15 cellular contexts compared by ENCODE assay signal in genomic region chr4:177937051-177937450, GRCh38.
DNase-seq lines count a peak whose midpoint lies in the region; ATAC-seq and TF ChIP-seq lines count a peak whose summit lies in the region.
"Had no signal": no experiment of that assay in that cellular context is flagged by ENCODE, and none has a peak within 500 bp of the region (broad histone marks: within the 10 kb centered on the region; RNA-seq: fewer than 3 reads in every experiment).

No MANE protein-coding gene starts in this region.

- no peaks in the 10 kb centered on the region for H3K27me3 ChIP-seq in body of pancreas
- H3K27me3 ChIP-seq in H9 (ENCODE audit: insufficient read depth, low read length), result no peaks in the 10 kb centered on the region
- no peaks in the 10 kb centered on the region for H3K27me3 ChIP-seq in right lobe of liver

- H3K23ac ChIP-seq in H9 (ENCODE audit: insufficient read length, low read depth, low read length), result no peak overlapping the region

- CTCF ChIA-PET in Calu3 (lab: Charles Lee), result no interaction called here

- intact Hi-C loops in Calu3 (cut with micrococcal nuclease; ENCODE audit: unreplicated experiment), result no loop called here
- intact Hi-C loops in body of pancreas (cut with DNase I), result no loop called here
- intact Hi-C loops in left cardiac atrium (cut with DNase I), result no loop called here
- intact Hi-C loops in right lobe of liver (cut with DNase I), result no loop called here

- H3K27ac Mint-ChIP-seq in Calu3 (ENCODE audit: unreplicated experiment) (peak overlapping the region; percentile 73), H9 (no peak overlapping the region)
- H3K27ac Mint-ChIP-seq: B cell; CD4-positive, alpha-beta T cell; IgD-negative memory B cell had no signal

- H4K91ac ChIP-seq in H9 (ENCODE audit: insufficient read length, low read depth, low read length), result no peak overlapping the region

- H3K4me3 ChIP-seq in body of pancreas (no peak overlapping the region), right lobe of liver (no peak overlapping the region)

- DNase-seq in Calu3 (peak; percentile 25), body of pancreas (peak in 2 of 4 donors; percentile 3 to 7), left kidney (ENCODE audit: low read depth, low spot score) (peak; percentile 33), H9 (no peak), left cardiac atrium (no peak), right lobe of liver (no peak), iPS-NIHi7 (ENCODE audit: extremely low spot score) (no peak)
- DNase-seq: C1 segment of cervical spinal cord; CD4-positive, alpha-beta T cell; DMS153; DMS79 treated with DMSO at 0.1 percent for 48 hours; EL; KG1 had no signal

- TF ChIP-seq CTCF in Calu3 (IDR thresholded peaks at IDR 0.05; ENCODE audit: unreplicated experiment) (no peak), body of pancreas (IDR thresholded peaks at IDR 0.05) (no peak), H9 (conservative IDR thresholded peaks at IDR 0.05) (no peak), right lobe of liver (IDR thresholded peaks at IDR 0.05) (no peak)

- no peak overlapping the region for H4K5ac ChIP-seq in H9 (ENCODE audit: insufficient read length, low read depth, low read length)

- H3K4me1 ChIP-seq in body of pancreas (peaks cover 6% of the 10 kb centered on the region), H9 (ENCODE audit: insufficient read depth, low read length) (no peaks in the 10 kb centered on the region), right lobe of liver (no peaks in the 10 kb centered on the region)

- no peak overlapping the region for H3K4ac ChIP-seq in H9 (ENCODE audit: low read depth, low read length)

- H2BK20ac ChIP-seq in H9 (ENCODE audit: low read depth, low read length, poor library complexity, severe bottlenecking), result no peak overlapping the region

- TF ChIP-seq POLR2A in body of pancreas (IDR thresholded peaks at IDR 0.05), result no peak
- TF ChIP-seq POLR2A in right lobe of liver (IDR thresholded peaks at IDR 0.05), result no peak

- H3K79me1 ChIP-seq in H9 (ENCODE audit: insufficient read depth, low read depth, low read length, poor library complexity, severe bottlenecking), result no peaks in the 10 kb centered on the region

- no peaks in the 10 kb centered on the region for H3K23me2 ChIP-seq in H9 (ENCODE audit: insufficient read length, low read depth, low read length, poor library complexity, severe bottlenecking)

- H2BK12ac ChIP-seq in H9 (ENCODE audit: insufficient read length, low read depth, low read length), result no peak overlapping the region

- 32 to 39% methylated on average over 5 of the region's 5 CpGs for WGBS in body of pancreas, 2 donors
- WGBS in H9 (ENCODE audit: extremely low coverage, insufficient read length, low lambda C conversion rate), result no CpG with 5 or more reads among the region's 5 CpGs
- 62% methylated on average over 5 of the region's 5 CpGs for WGBS in right lobe of liver (ENCODE audit: insufficient coverage, low coverage, low lambda C conversion rate, missing lambda C conversion rate)

- H2AK5ac ChIP-seq in H9 (ENCODE audit: insufficient read length, low read length), result no peak overlapping the region

- H3K4me1 Mint-ChIP-seq in Calu3 (ENCODE audit: low read depth, unreplicated experiment), result peaks cover 14% of the 10 kb centered on the region
- no peaks in the 10 kb centered on the region for H3K4me1 Mint-ChIP-seq in H9
- H3K4me1 Mint-ChIP-seq: B cell, IgD-negative memory B cell had no signal

- no peaks in the 10 kb centered on the region for H3K36me3 Mint-ChIP-seq in Calu3 (ENCODE audit: insufficient read depth, unreplicated experiment)
- peaks cover 0 to 11% (median 3%) of the 10 kb centered on the region in 3 experiments; a peak in 3 of 7 replicates for H3K36me3 Mint-ChIP-seq in H9 (ENCODE audit: insufficient read depth in 1 of 3, low read depth in 3 of 3)
- H3K36me3 Mint-ChIP-seq: IgD-negative memory B cell had no signal

- H2BK5ac ChIP-seq in H9 (ENCODE audit: insufficient read length, low read length), result no peak overlapping the region

- H3K14ac ChIP-seq in H9 (ENCODE audit: insufficient read depth, low read length), result no peak overlapping the region

- H3K36me3 ChIP-seq in body of pancreas (replicated peaks in 1 of 2; ENCODE audit: insufficient read depth in 1 of 2, low read depth in 2 of 2) (no peaks in the 10 kb centered on the region), right lobe of liver (no peaks in the 10 kb centered on the region)

- H3K79me2 ChIP-seq in H9 (ENCODE audit: insufficient read depth, low read length), result no peaks in the 10 kb centered on the region

- no peak overlapping the region for H3K18ac ChIP-seq in H9 (ENCODE audit: insufficient read length, low read depth, low read length)

- H3K4me2 ChIP-seq in H9 (ENCODE audit: insufficient read depth, insufficient read length, low read length), result no peak overlapping the region

- H3K4me3 Mint-ChIP-seq in Calu3 (ENCODE audit: low read depth, unreplicated experiment), result peak overlapping the region; percentile 23
- no peak overlapping the region for H3K4me3 Mint-ChIP-seq in H9
- H3K4me3 Mint-ChIP-seq: B cell; CD4-positive, alpha-beta T cell; IgD-negative memory B cell had no signal

- H3K9me3 Mint-ChIP-seq in Calu3 (ENCODE audit: low read depth, unreplicated experiment) (no peaks in the 10 kb centered on the region), H9 (peaks cover 0 to 11% of the 10 kb centered on the region in 2 experiments; a peak in 4 of 5 replicates)
- H3K9me3 Mint-ChIP-seq: CD4-positive, alpha-beta T cell had no signal

- no TSS peak for BruUV-seq in Calu3 (replicated peaks; lab: Mats Ljungman, UMichigan)

- H3K9me3 ChIP-seq in body of pancreas (no peaks in the 10 kb centered on the region), H9 (ENCODE audit: control insufficient read depth, low read depth, low read length) (no peaks in the 10 kb centered on the region), right lobe of liver (no peaks in the 10 kb centered on the region)

- no peak overlapping the region for H2BK120ac ChIP-seq in H9 (ENCODE audit: low read depth, low read length, poor library complexity, severe bottlenecking)

- H3K9ac ChIP-seq in H9 (ENCODE audit: extremely low read depth, insufficient read length, low read length), result no peak overlapping the region

- H3K27me3 Mint-ChIP-seq in Calu3 (ENCODE audit: unreplicated experiment) (no peaks in the 10 kb centered on the region), H9 (ENCODE audit: low read depth) (no peaks in the 10 kb centered on the region)
- H3K27me3 Mint-ChIP-seq: B cell; CD4-positive, alpha-beta T cell; IgD-negative memory B cell had no signal

- no peak overlapping the region for H2AFZ ChIP-seq in H9 (ENCODE audit: low read length)

- ATAC-seq in body of pancreas, result peak; percentile 18
- ATAC-seq in left cardiac atrium, result no peak
- no peak for ATAC-seq in right lobe of liver

- no peak overlapping the region for H2BK15ac ChIP-seq in H9 (ENCODE audit: low read depth, low read length)

- H3K27ac ChIP-seq in body of pancreas (no peak overlapping the region), H9 (ENCODE audit: insufficient read length, low read depth, low read length) (no peak overlapping the region), right lobe of liver (no peak overlapping the region)

- no peaks in the 10 kb centered on the region for H4K20me1 ChIP-seq in H9 (ENCODE audit: control insufficient read depth, insufficient read depth, insufficient read length)

- no peak overlapping the region for H3K56ac ChIP-seq in H9 (ENCODE audit: insufficient read length, low read depth, low read length)

- H3T11ph ChIP-seq in H9 (ENCODE audit: low read length), result no peak overlapping the region

- no peak overlapping the region for H4K8ac ChIP-seq in H9 (replicated peaks; ENCODE audit: insufficient read length, low read depth, low read length)

Comparison
In these comparisons a context has a peak if more than half of its experiments do, and no peak if none do; other contexts are left out.
1. DNase-seq: peak in Calu3 (single experiment) and left kidney (single experiment); none in H9 (single experiment), left cardiac atrium (single experiment), right lobe of liver (0 of 3) and iPS-NIHi7 (single experiment).